24 cellular contexts compared by ENCODE assay signal in genomic region chr12:111868676-111869588, GRCh38. TPM values are rescaled to one million over a fixed set of nuclear protein-coding genes. Genes with fewer than 3 reads are reported as not detected.
DNase-seq lines count a peak whose midpoint lies in the region; TF ChIP-seq lines count a peak whose summit lies in the region.
"Had no signal": no experiment of that assay in that cellular context is flagged by ENCODE, and none has a peak within 500 bp of the region (broad histone marks: within the 10 kb centered on the region; RNA-seq: fewer than 3 reads in every experiment).

No MANE protein-coding gene starts in this region.

- no peaks in the 10 kb centered on the region; the same call in 1 of the 2 replicates for H3K79me2 ChIP-seq in H9 (ENCODE audit: insufficient read depth, low read length)

- CTCF ChIA-PET in A673 (lab: Charles Lee) = no interaction called here

- H3K27me3 ChIP-seq in A673 (replicated peaks; ENCODE audit: insufficient read depth, low read depth, low read length, poor library complexity) (no peaks in the 10 kb centered on the region), H9 (ENCODE audit: insufficient read depth, low read length) (no peaks in the 10 kb centered on the region), iPS-18a (ENCODE audit: control insufficient read depth, insufficient read depth, low read length) (no peaks in the 10 kb centered on the region)
- H3K27me3 ChIP-seq: BLaER1 had no signal

- no peak overlapping the region for H2BK12ac ChIP-seq in H9 (ENCODE audit: insufficient read length, low read depth, low read length)

- no peaks in the 10 kb centered on the region for H4K20me1 ChIP-seq in H9 (ENCODE audit: control insufficient read depth, insufficient read depth, insufficient read length)

- no peak overlapping the region for H3K4ac ChIP-seq in H9 (ENCODE audit: low read depth, low read length)

- H3K36me3 Mint-ChIP-seq in H9 (ENCODE audit: insufficient read depth in 1 of 3, low read depth in 3 of 3) (peaks cover 38 to 70% (median 53%) of the 10 kb centered on the region in 3 experiments; a peak in 6 of 7 replicates), brain (peaks cover 81% of the 10 kb centered on the region)

- H3K4me3 ChIP-seq in A673 (ENCODE audit: low read depth, low read length, poor library complexity, severe bottlenecking) = no peak overlapping the region
- H3K4me3 ChIP-seq in iPS-18a (ENCODE audit: low read length) = peak overlapping the region; percentile 20
- H3K4me3 ChIP-seq: BLaER1 had no signal

- no peak overlapping the region for H3K23ac ChIP-seq in H9 (ENCODE audit: insufficient read length, low read depth, low read length)

- no peak overlapping the region for H3K14ac ChIP-seq in H9 (ENCODE audit: insufficient read depth, low read length)

- no peaks in the 10 kb centered on the region for H3K23me2 ChIP-seq in H9 (ENCODE audit: insufficient read length, low read depth, low read length, poor library complexity, severe bottlenecking)

- H3K79me1 ChIP-seq in H9 (ENCODE audit: insufficient read depth, low read depth, low read length, poor library complexity, severe bottlenecking) = no peaks in the 10 kb centered on the region

- peak overlapping the region; percentile 94 to 100 (median 95); a peak in 6 of 7 replicates for H3K27ac Mint-ChIP-seq in H9
- H3K27ac Mint-ChIP-seq in brain = peak overlapping the region in 3 of 5 experiments; percentile 49 to 93 (median 78)
- H3K27ac Mint-ChIP-seq: activated naive CD4-positive, alpha-beta T cell treated with anti-CD3 and anti-CD28 coated beads, Interleukin-2, amount 10 ng/mL, durations not matched to agents 7 days and 5 days; dendritic cell treated with granulocyte-macrophage colony-stimulating factor and Interleukin-4, amounts not matched to agents 40 ng/mL and 50 ng/mL, for 4 days had no signal

- peaks cover 0 to 3% of the 10 kb centered on the region in 2 experiments; a peak in 1 of 5 replicates for H3K9me3 Mint-ChIP-seq in H9
- H3K9me3 Mint-ChIP-seq in brain = peaks cover 0 to 7% (median 3%) of the 10 kb centered on the region in 5 experiments
- H3K9me3 Mint-ChIP-seq: activated naive CD4-positive, alpha-beta T cell treated with anti-CD3 and anti-CD28 coated beads, Interleukin-2, amount 10 ng/mL, durations not matched to agents 7 days and 5 days; dendritic cell treated with granulocyte-macrophage colony-stimulating factor and Interleukin-4, amounts not matched to agents 40 ng/mL and 50 ng/mL, for 4 days; immature natural killer cell had no signal

- no peak overlapping the region for H2BK5ac ChIP-seq in H9 (ENCODE audit: insufficient read length, low read length)

- no peak overlapping the region for H2BK120ac ChIP-seq in H9 (ENCODE audit: low read depth, low read length, poor library complexity, severe bottlenecking)

- H3K9me3 ChIP-seq in A673 (ENCODE audit: low read depth, low read length, poor library complexity, severe bottlenecking) (no peaks in the 10 kb centered on the region), H9 (ENCODE audit: control insufficient read depth, low read depth, low read length) (no peaks in the 10 kb centered on the region), iPS-18a (ENCODE audit: control insufficient read depth, low read depth, low read length) (no peaks in the 10 kb centered on the region)
- H3K9me3 ChIP-seq: BLaER1 had no signal

- no peak overlapping the region for H2AFZ ChIP-seq in H9 (ENCODE audit: low read length)

- no peak overlapping the region for H2AK5ac ChIP-seq in H9 (ENCODE audit: insufficient read length, low read length)

- peaks cover 69% of the 10 kb centered on the region for H3K36me3 ChIP-seq in A673 (ENCODE audit: insufficient read depth, low read length, poor library complexity, severe bottlenecking)
- H3K36me3 ChIP-seq in iPS-18a (ENCODE audit: control insufficient read depth, low read depth, low read length) = peaks cover 60% of the 10 kb centered on the region

- intact Hi-C loops in A673 (cut with micrococcal nuclease; ENCODE audit: unreplicated experiment) = no loop called here

- H3K4me1 ChIP-seq in A673 (ENCODE audit: insufficient read depth, low read length, poor library complexity, severe bottlenecking) = no peaks in the 10 kb centered on the region
- peaks cover 9% of the 10 kb centered on the region for H3K4me1 ChIP-seq in H9 (ENCODE audit: insufficient read depth, low read length)
- peaks cover 50% of the 10 kb centered on the region for H3K4me1 ChIP-seq in iPS-18a (ENCODE audit: control insufficient read depth, low read depth, low read length)
- H3K4me1 ChIP-seq: BLaER1 had no signal

- TSS peak; percentile 6 for BruUV-seq in A673 (replicated peaks; lab: Mats Ljungman, UMichigan)

- H3K4me3 Mint-ChIP-seq in H9 (peak overlapping the region; percentile 4 to 69; a peak in 3 of 5 replicates), brain (peak overlapping the region in 1 of 5 experiments; percentile 28)
- H3K4me3 Mint-ChIP-seq: activated naive CD4-positive, alpha-beta T cell treated with anti-CD3 and anti-CD28 coated beads, Interleukin-2, amount 10 ng/mL, durations not matched to agents 7 days and 5 days; dendritic cell treated with granulocyte-macrophage colony-stimulating factor and Interleukin-4, amounts not matched to agents 40 ng/mL and 50 ng/mL, for 4 days; immature natural killer cell; naive B cell had no signal

- no peak overlapping the region for H4K5ac ChIP-seq in H9 (ENCODE audit: insufficient read length, low read depth, low read length)

- H3K27me3 Mint-ChIP-seq in H9 (ENCODE audit: low read depth) (no peaks in the 10 kb centered on the region), brain (no peaks in the 10 kb centered on the region)
- H3K27me3 Mint-ChIP-seq: activated naive CD4-positive, alpha-beta T cell treated with anti-CD3 and anti-CD28 coated beads, Interleukin-2, amount 10 ng/mL, durations not matched to agents 7 days and 5 days; dendritic cell treated with granulocyte-macrophage colony-stimulating factor and Interleukin-4, amounts not matched to agents 40 ng/mL and 50 ng/mL, for 4 days; naive B cell had no signal

- no peak for DNase-seq in A673 (ENCODE audit: low spot score)
- peak; percentile 68 for DNase-seq in H9
- DNase-seq in NCI-H526 treated with DMSO at 0.1 percent for 48 hours (lab: John Stamatoyannopoulos, UW) = no peak
- DNase-seq in activated CD4-positive, alpha-beta T cell treated with anti-CD3 and anti-CD28 coated beads, Interleukin-2, amount 50 U/mL, for 4 hours = no peak
- no peak for DNase-seq in GM19238 (ENCODE audit: insufficient read length, low spot score)
- no peak for DNase-seq in cerebellar nuclear complex (lab: John Stamatoyannopoulos, UW)
- DNase-seq: ACHN; activated CD4-positive, alpha-beta T cell treated with anti-CD3 and anti-CD28 coated beads for 1 hour; activated naive CD4-positive, alpha-beta T cell treated with anti-CD3 and anti-CD28 coated beads, Interleukin-2, amount 10 ng/mL, durations not matched to agents 7 days and 5 days; activated T-cell treated with anti-CD3 and anti-CD28 coated beads, Interleukin-2, amount 50 U/mL, for 1 hour; amniotic stem cell; DND-41; immature natural killer cell; IMR-90; mesendoderm; naive B cell; NCI-H1092; NCI-H187 treated with DMSO at 0.1 percent for 48 hours; NCI-H748 treated with DMSO at 0.1 percent for 48 hours; OCI-M1 had no signal

- H3K9ac ChIP-seq in H9 (ENCODE audit: extremely low read depth, insufficient read length, low read length) (no peak overlapping the region), iPS-18a (ENCODE audit: low read length) (peak overlapping the region; percentile 44)
- H3K9ac ChIP-seq: BLaER1 had no signal

- no peak overlapping the region for H3T11ph ChIP-seq in H9 (ENCODE audit: low read length)

- no peak overlapping the region for H4K8ac ChIP-seq in H9 (replicated peaks; ENCODE audit: insufficient read length, low read depth, low read length)

- peak overlapping the region; percentile 11 for H3K4me2 ChIP-seq in H9 (ENCODE audit: insufficient read depth, insufficient read length, low read length)
- H3K4me2 ChIP-seq: BLaER1 had no signal

- H3K4me1 Mint-ChIP-seq in H9 (peaks cover 44 to 53% of the 10 kb centered on the region in 2 experiments), brain (peaks cover 8% of the 10 kb centered on the region)
- H3K4me1 Mint-ChIP-seq: activated naive CD4-positive, alpha-beta T cell treated with anti-CD3 and anti-CD28 coated beads, Interleukin-2, amount 10 ng/mL, durations not matched to agents 7 days and 5 days; naive B cell had no signal

- H3K27ac ChIP-seq in A673 (ENCODE audit: low read depth, low read length, poor library complexity, severe bottlenecking) (no peak overlapping the region), H9 (ENCODE audit: insufficient read length, low read depth, low read length) (peak overlapping the region; percentile 48), iPS-18a (ENCODE audit: low read length) (peak overlapping the region; percentile 1)
- H3K27ac ChIP-seq: BLaER1 had no signal

- POLR2A ChIA-PET in A673 (lab: Charles Lee; ENCODE audit: low non-redundant PET) = no interaction called here

- TF ChIP-seq CTCF in A673 (conservative IDR thresholded peaks at IDR 0.05; ENCODE audit: low read depth, low read length) (no peak), H9 (conservative IDR thresholded peaks at IDR 0.05) (no peak), brain (conservative IDR thresholded peaks at IDR 0.05) (no peak)

- no peak overlapping the region for H3K56ac ChIP-seq in H9 (ENCODE audit: insufficient read length, low read depth, low read length)

- WGBS in H9 (ENCODE audit: extremely low coverage, insufficient read length, low lambda C conversion rate) = no CpG with 5 or more reads among the region's 2 CpGs

- H2BK20ac ChIP-seq in H9 (ENCODE audit: low read depth, low read length, poor library complexity, severe bottlenecking) = no peak overlapping the region

- H2BK15ac ChIP-seq in H9 (ENCODE audit: low read depth, low read length) = no peak overlapping the region

- no peak overlapping the region for H3K18ac ChIP-seq in H9 (ENCODE audit: insufficient read length, low read depth, low read length)

- no peak overlapping the region for H4K91ac ChIP-seq in H9 (ENCODE audit: insufficient read length, low read depth, low read length)

RNA-seq across cellular contexts. Expression of gene MAPKAPK5, which starts 26.9 kb away (rescaled TPM):
- total RNA-seq in A673 (2021) = 67.4 and 78.6 TPM in 2 replicates
- total RNA-seq in H9 (2021) = 80.7 and 85.7 TPM in 2 replicates
- 14.7 TPM for polyA plus RNA-seq in brain (ENCODE audit: insufficient read depth, low read depth, low replicate concordance)
